In the genomic region with DNA sequence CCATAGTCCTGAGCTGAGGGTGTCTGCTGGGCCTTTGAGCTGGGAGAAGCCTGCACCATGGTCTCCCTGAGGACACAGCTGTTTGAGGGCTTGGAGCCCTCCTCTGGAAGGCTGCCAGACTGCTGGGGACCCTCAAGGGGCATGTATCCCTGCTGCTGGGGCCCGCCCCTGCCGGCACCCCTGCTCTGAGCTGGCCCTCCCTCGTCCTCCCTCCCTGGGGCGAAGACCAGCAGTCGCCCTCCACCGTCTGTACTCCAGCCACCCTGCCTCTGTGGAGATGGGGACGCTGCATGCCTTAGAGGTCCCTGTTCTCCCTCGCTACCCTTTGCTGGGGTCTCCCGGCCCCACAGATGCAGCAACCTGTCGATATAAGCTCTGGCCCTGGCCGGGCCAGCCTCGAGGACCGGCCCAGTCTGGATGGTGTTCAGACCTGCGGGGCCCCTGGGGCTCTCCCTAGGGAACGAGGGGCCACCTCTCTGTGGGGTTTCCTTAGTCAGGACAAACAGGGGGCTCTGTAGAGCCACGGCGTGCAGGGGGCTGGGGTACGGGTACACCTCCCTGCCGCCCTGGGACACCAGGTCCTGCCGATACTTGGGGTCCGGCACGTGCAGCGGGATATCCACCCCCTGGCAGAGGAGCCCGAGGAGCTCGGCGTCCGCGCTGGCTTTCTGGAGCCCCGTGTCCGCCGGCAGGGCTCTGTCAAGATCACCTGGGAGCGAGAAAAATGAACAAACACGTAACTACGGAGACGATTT, we compare ENCODE assay signal across 34 cellular contexts. TPM values are rescaled to one million over a fixed set of nuclear protein-coding genes. Genes with fewer than 3 reads are reported as not detected.
"Had no signal": no experiment of that assay in that cellular context is flagged by ENCODE, and none has a peak within 500 bp of the region (broad histone marks: within the 10 kb centered on the region; RNA-seq: fewer than 3 reads in every experiment).

No MANE protein-coding gene starts in this region.

- H3K36me3 ChIP-seq: breast epithelium, Peyer's patch, SJSA1 had no signal

- H3K27me3 ChIP-seq: body of pancreas, breast epithelium, Peyer's patch, SJSA1 had no signal

- H3K4me2 ChIP-seq: KMS-11, SK-N-SH had no signal

- H3K9me3 Mint-ChIP-seq: activated CD4-positive, alpha-beta T cell treated with anti-CD3 and anti-CD28 coated beads, Interleukin-2, amount 10 ng/mL, durations not matched to agents 7 days and 5 days; activated naive CD4-positive, alpha-beta T cell treated with anti-CD3 and anti-CD28 coated beads, Interleukin-2, amount 50 U/mL, for 24 hours; activated naive CD8-positive, alpha-beta T cell treated with anti-CD3 and anti-CD28 coated beads, Interleukin-2, amount 10 ng/mL, durations not matched to agents 7 days and 5 days; activated T-cell treated with anti-CD3 and anti-CD28 coated beads, Interleukin-2, amount 50 U/mL, for 24 hours; activated T-helper 2 cell treated with anti-CD3 and anti-CD28 coated beads, Interferon-gamma antibody, Interleukin-2, Interleukin-4, amounts not matched to agents 10 μg/mL and 5 μg/mL and 100 μg/mL, durations not matched to agents 14 hours and 24 hours and 36 hours; T-helper 1 cell treated with Interleukin-12 subunit alpha and Interleukin-12 subunit beta and Interleukin-4 antibody, amounts not matched to agents 30 μg/mL and 1 μg/mL, for 36 hours; T-helper 2 cell treated with Interferon-gamma antibody and Interleukin-4, amounts not matched to agents 5 μg/mL and 100 μg/mL, for 36 hours; WTC11 had no signal

- H3K4me1 Mint-ChIP-seq: activated CD4-positive, alpha-beta T cell treated with anti-CD3 and anti-CD28 coated beads for 36 hours; activated CD4-positive, alpha-beta T cell treated with anti-CD3 and anti-CD28 coated beads, Interleukin-2, amount 10 ng/mL, durations not matched to agents 7 days and 5 days; activated naive CD4-positive, alpha-beta T cell treated with anti-CD3 and anti-CD28 coated beads, Interleukin-2, amount 50 U/mL, for 24 hours; activated naive CD8-positive, alpha-beta T cell treated with anti-CD3 and anti-CD28 coated beads, Interleukin-2, amount 10 ng/mL, durations not matched to agents 7 days and 5 days had no signal

- DNase-seq: activated CD4-positive, alpha-beta T cell treated with anti-CD3 and anti-CD28 coated beads for 36 hours; activated CD4-positive, alpha-beta T cell treated with anti-CD3 and anti-CD28 coated beads, Interleukin-2, amount 10 ng/mL, durations not matched to agents 7 days and 5 days; activated CD4-positive, alpha-beta T cell treated with anti-CD3 and anti-CD28 coated beads, Interleukin-2, amount 50 U/mL, for 48 hours; activated CD8-positive, alpha-beta T cell treated with anti-CD3 and anti-CD28 coated beads, Interleukin-2, amount 10 ng/mL, durations not matched to agents 7 days and 5 days; activated gamma-delta T cell; activated naive CD4-positive, alpha-beta T cell treated with Interleukin-2 at 50 U/mL for 16 hours; activated naive CD8-positive, alpha-beta T cell treated with anti-CD3 and anti-CD28 coated beads, Interleukin-2, amount 10 ng/mL, durations not matched to agents 7 days and 5 days; activated T-cell treated with anti-CD3 and anti-CD28 coated beads, Interleukin-2, amount 50 U/mL, for 24 hours; body of pancreas; MM.1S; MV-4-11; NCI-H1092; NCI-H1436 treated with DMSO at 0.1 percent for 48 hours; NCI-H1694 treated with DMSO at 0.1 percent for 48 hours; NCI-H2081; NCI-H345; NCI-H524 treated with DMSO at 0.1 percent for 48 hours; NK-92 treated with Interleukin-12 subunit alpha and Interleukin-12 subunit beta, amount 100 ng/mL, for 24 hours; PC-3; Peyer's patch; RPMI8226; SHP77 treated with DMSO at 0.1 percent for 48 hours; SK-N-SH had no signal

- H3K9ac ChIP-seq: KMS-11, SK-N-SH had no signal

- H3K27me3 Mint-ChIP-seq: activated naive CD4-positive, alpha-beta T cell treated with anti-CD3 and anti-CD28 coated beads, Interleukin-2, amount 50 U/mL, for 24 hours; activated naive CD8-positive, alpha-beta T cell treated with anti-CD3 and anti-CD28 coated beads, Interleukin-2, amount 10 ng/mL, durations not matched to agents 7 days and 5 days had no signal

- H3K27ac ChIP-seq: body of pancreas, breast epithelium, KMS-11, Peyer's patch, SJSA1 had no signal

- H3K4me3 Mint-ChIP-seq: activated CD4-positive, alpha-beta T cell treated with anti-CD3 and anti-CD28 coated beads for 36 hours; activated CD4-positive, alpha-beta T cell treated with anti-CD3 and anti-CD28 coated beads, Interleukin-2, amount 10 ng/mL, durations not matched to agents 7 days and 5 days; activated CD8-positive, alpha-beta T cell treated with anti-CD3 and anti-CD28 coated beads, Interleukin-2, amount 10 ng/mL, durations not matched to agents 7 days and 5 days; activated naive CD4-positive, alpha-beta T cell treated with anti-CD3 and anti-CD28 coated beads, Interleukin-2, amount 50 U/mL, for 24 hours; activated naive CD8-positive, alpha-beta T cell treated with anti-CD3 and anti-CD28 coated beads, Interleukin-2, amount 10 ng/mL, durations not matched to agents 7 days and 5 days; activated T-cell treated with anti-CD3 and anti-CD28 coated beads, Interleukin-2, amount 50 U/mL, for 24 hours; T-helper 1 cell treated with Interleukin-12 subunit alpha and Interleukin-12 subunit beta and Interleukin-4 antibody, amounts not matched to agents 30 μg/mL and 1 μg/mL, for 36 hours; T-helper 2 cell treated with Interferon-gamma antibody and Interleukin-4, amounts not matched to agents 5 μg/mL and 100 μg/mL, for 36 hours; WTC11 had no signal

- H3K4me3 ChIP-seq: body of pancreas, breast epithelium, Peyer's patch, SJSA1 had no signal

- H3K36me3 Mint-ChIP-seq: activated naive CD4-positive, alpha-beta T cell treated with anti-CD3 and anti-CD28 coated beads, Interleukin-2, amount 50 U/mL, for 24 hours; activated naive CD8-positive, alpha-beta T cell treated with anti-CD3 and anti-CD28 coated beads, Interleukin-2, amount 10 ng/mL, durations not matched to agents 7 days and 5 days; WTC11 had no signal

- H3K9me3 ChIP-seq: body of pancreas, breast epithelium, Peyer's patch, SJSA1, SK-N-SH had no signal

- ATAC-seq: activated CD4-positive, alpha-beta T cell treated with anti-CD3 and anti-CD28 coated beads for 36 hours; activated CD4-positive, CD25-positive, alpha-beta regulatory T cell treated with anti-CD3 and anti-CD28 coated beads, Interleukin-2, amount 50 U/mL, for 24 hours; activated CD8-positive, alpha-beta T cell treated with anti-CD3 and anti-CD28 coated beads, Interleukin-2, amount 10 ng/mL, durations not matched to agents 7 days and 5 days; body of pancreas; PC-3; WTC11 had no signal

- H3K4me1 ChIP-seq: body of pancreas, breast epithelium, Peyer's patch, SJSA1 had no signal

- H3K27ac Mint-ChIP-seq: activated CD4-positive, alpha-beta T cell treated with anti-CD3 and anti-CD28 coated beads for 36 hours; activated CD4-positive, alpha-beta T cell treated with anti-CD3 and anti-CD28 coated beads, Interleukin-2, amount 10 ng/mL, durations not matched to agents 7 days and 5 days; activated CD8-positive, alpha-beta T cell treated with anti-CD3 and anti-CD28 coated beads, Interleukin-2, amount 10 ng/mL, durations not matched to agents 7 days and 5 days; activated naive CD4-positive, alpha-beta T cell treated with anti-CD3 and anti-CD28 coated beads, Interleukin-2, amount 50 U/mL, for 24 hours; activated naive CD8-positive, alpha-beta T cell treated with anti-CD3 and anti-CD28 coated beads, Interleukin-2, amount 10 ng/mL, durations not matched to agents 7 days and 5 days; activated T-cell treated with anti-CD3 and anti-CD28 coated beads, Interleukin-2, amount 50 U/mL, for 24 hours; activated T-helper 2 cell treated with anti-CD3 and anti-CD28 coated beads, Interferon-gamma antibody, Interleukin-2, Interleukin-4, amounts not matched to agents 10 μg/mL and 5 μg/mL and 100 μg/mL, durations not matched to agents 14 hours and 24 hours and 36 hours; T-helper 1 cell treated with Interleukin-12 subunit alpha and Interleukin-12 subunit beta and Interleukin-4 antibody, amounts not matched to agents 30 μg/mL and 1 μg/mL, for 36 hours; T-helper 2 cell treated with Interferon-gamma antibody and Interleukin-4, amounts not matched to agents 5 μg/mL and 100 μg/mL, for 36 hours; WTC11 had no signal

RNA-seq across cellular contexts. Expression of a gene that starts 11.0 kb away (rescaled TPM):
- total RNA-seq: activated CD8-positive, alpha-beta T cell treated with anti-CD3 and anti-CD28 coated beads, Interleukin-2, amount 10 ng/mL, durations not matched to agents 7 days and 5 days; activated naive CD8-positive, alpha-beta T cell treated with anti-CD3 and anti-CD28 coated beads, Interleukin-2, amount 10 ng/mL, durations not matched to agents 7 days and 5 days; LHCN-M2; NCI-H460; PC-3; SJSA1 had no signal
- polyA plus RNA-seq: SK-N-SH had no signal
